In the genomic region with DNA sequence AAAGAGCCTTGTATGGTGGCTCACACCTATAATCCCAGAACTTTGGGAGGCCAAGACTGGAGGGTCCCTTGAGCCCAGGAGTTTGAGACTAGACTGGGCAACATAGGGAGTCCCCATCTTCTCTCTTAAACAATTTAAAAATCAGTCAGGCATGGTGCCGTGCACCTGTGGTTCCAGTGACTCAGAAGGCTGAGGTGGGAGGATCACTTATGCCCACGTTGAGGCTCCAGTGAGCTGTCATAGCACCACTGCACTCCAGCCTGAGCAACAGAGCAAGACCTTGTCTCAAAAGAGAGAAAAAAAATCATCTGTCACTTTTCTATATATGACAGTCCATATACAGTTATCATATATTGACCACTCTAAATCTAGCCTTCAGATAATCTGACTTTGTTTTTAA, we compare ENCODE assay signal across 13 cellular contexts.
DNase-seq lines count a peak whose midpoint lies in the region; ATAC-seq and TF ChIP-seq lines count a peak whose summit lies in the region.
"Had no signal": no experiment of that assay in that cellular context is flagged by ENCODE, and none has a peak within 500 bp of the region (broad histone marks: within the 10 kb centered on the region; RNA-seq: fewer than 3 reads in every experiment).

No MANE protein-coding gene starts in this region.

- in situ Hi-C loops in KBM-7 (cut with MboI; ENCODE audit: low pct_unique_long_range_greater_than_20kb, low sequenced_read_pairs) = no loop called here

- no peak for TF ChIP-seq POLR2A in spleen (IDR thresholded peaks at IDR 0.05)

- no peak overlapping the region for H3K27ac ChIP-seq in spleen

- intact Hi-C loops in spleen (cut with DNase I; ENCODE audit: low total_unique reads) = no loop called here
- intact Hi-C loops in Right ventricle myocardium inferior (cut with DNase I) = loop anchor here (5.0 kb wide), 1 partner anchor 97 kb away; no protein-coding TSS in a partner anchor

- peaks cover 0 to under 1% (median 0%) of the 10 kb centered on the region in 8 donors for H3K9me3 ChIP-seq in spleen
- H3K9me3 ChIP-seq: BE2C had no signal

- H3K27me3 ChIP-seq in GM06990 (replicated peaks; ENCODE audit: control insufficient read depth, insufficient read depth, low read length) (no peaks in the 10 kb centered on the region), kidney epithelial cell (ENCODE audit: control insufficient read depth, insufficient read depth, low read length) (no peaks in the 10 kb centered on the region), spleen (replicated peaks in 1 of 7) (no peaks in the 10 kb centered on the region)
- H3K27me3 ChIP-seq: BE2C had no signal

- 65 to 87% (median 81%) methylated on average over 2 of the region's 2 CpGs for WGBS in spleen, 5 donors

- peaks cover 0 to 22% (median 1%) of the 10 kb centered on the region in 6 donors for H3K4me1 ChIP-seq in spleen

- ATAC-seq in GM21390 (IDR thresholded peaks at IDR 0.05; ENCODE audit: unreplicated experiment) = peak; percentile 46
- ATAC-seq in Right ventricle myocardium inferior = no peak

- H3K4me3 ChIP-seq in GM06990 (replicated peaks; ENCODE audit: low read depth, low read length) = no peak overlapping the region
- H3K4me3 ChIP-seq in kidney epithelial cell (ENCODE audit: low read depth, low read length) = no peak overlapping the region
- no peak overlapping the region for H3K4me3 ChIP-seq in spleen

- peak; percentile 6 for DNase-seq in GM06990 (ENCODE audit: extremely low read depth, insufficient read length)
- peak; percentile 59 for DNase-seq in M059J (ENCODE audit: low read depth)
- DNase-seq in kidney epithelial cell (ENCODE audit: low read depth) = peak; percentile 60
- DNase-seq in KBM-7 = no peak
- DNase-seq in spleen = no peak
- DNase-seq in Right ventricle myocardium inferior (ENCODE audit: missing footprints) = no peak
- no peak for DNase-seq in hepatic stellate cell (ENCODE audit: low spot score)
- DNase-seq: activated T-cell treated with anti-CD3 and anti-CD28 coated beads, Interleukin-2, amount 50 U/mL, for 4 hours; anterior cingulate cortex; NCI-H2081; stimulated activated CD4-positive, alpha-beta T cell treated with anti-CD3 and anti-CD28 coated beads, Interleukin-2, amount 100 ng/mL, for 48 hours had no signal

- TF ChIP-seq CTCF in GM06990 (IDR thresholded peaks at IDR 0.05; ENCODE audit: insufficient read depth, low read length, poor library complexity, severe bottlenecking) (no peak), kidney epithelial cell (IDR thresholded peaks at IDR 0.05; ENCODE audit: insufficient read depth, low read length, poor library complexity, severe bottlenecking) (no peak), spleen (IDR thresholded peaks at IDR 0.05 in 8 of 11, conservative IDR thresholded peaks at IDR 0.05 in 3 of 11) (no peak)

- H3K36me3 ChIP-seq in GM06990 (ENCODE audit: control insufficient read depth, insufficient read depth, low read length) (no peaks in the 10 kb centered on the region), kidney epithelial cell (ENCODE audit: control insufficient read depth, insufficient read depth, low read length) (no peaks in the 10 kb centered on the region), spleen (no peaks in the 10 kb centered on the region)
- H3K36me3 ChIP-seq: BE2C had no signal

Comparison
In these comparisons a context has a peak if more than half of its experiments do, and no peak if none do; other contexts are left out.
1. DNase-seq: peak in GM06990 (single experiment), M059J (single experiment) and kidney epithelial cell (single experiment); none in KBM-7 (single experiment), spleen (single experiment), Right ventricle myocardium inferior (single experiment) and hepatic stellate cell (single experiment).